ENCODE assay signal across 8 cellular contexts in genomic region chr16:53504161-53504663, GRCh38. TPM values are rescaled to one million over a fixed set of nuclear protein-coding genes. Genes with fewer than 3 reads are reported as not detected.
DNase-seq lines count a peak whose midpoint lies in the region; ATAC-seq and TF ChIP-seq lines count a peak whose summit lies in the region.

No MANE protein-coding gene starts in this region.

- ATAC-seq in T-helper 17 cell, result no peak
- ATAC-seq in stimulated activated memory B cell treated with anti-CD40 and anti-IgM and Interleukin-4, amounts not matched to agents 10 μg/mL and 1 μg/mL and 100 μg/mL, for 72 hours, result no peak
- no peak for ATAC-seq in GM18511 (IDR thresholded peaks at IDR 0.05; ENCODE audit: unreplicated experiment)

- H3K36me3 Mint-ChIP-seq in T-helper 17 cell (ENCODE audit: low read depth), result peaks cover 2% of the 10 kb centered on the region
- no peaks in the 10 kb centered on the region for H3K36me3 Mint-ChIP-seq in stimulated activated memory B cell treated with anti-CD40 and anti-IgM and Interleukin-4, amounts not matched to agents 10 μg/mL and 1 μg/mL and 100 μg/mL, for 72 hours

- TF ChIP-seq CTCF in choroid plexus epithelial cell (conservative IDR thresholded peaks at IDR 0.05; ENCODE audit: low read depth, low read length) (no peak), lower leg skin (IDR thresholded peaks at IDR 0.05) (no peak)

- DNase-seq in NCI-H510A treated with DMSO at 0.1 percent for 48 hours (lab: John Stamatoyannopoulos, UW), result peak; percentile 39
- DNase-seq in NCI-H510A (lab: John Stamatoyannopoulos, UW), result no peak
- DNase-seq in T-helper 17 cell, result peak in 2 of 3 donors; percentile 12 to 14
- peak; percentile 60 for DNase-seq in choroid plexus epithelial cell (ENCODE audit: low read depth)
- DNase-seq in lower leg skin (ENCODE audit: low spot score in 2 of 2), result peak; percentile 60 to 90
- no peak for DNase-seq in NCI-H524 treated with DMSO at 0.1 percent for 48 hours (lab: John Stamatoyannopoulos, UW)

- H3K9me3 Mint-ChIP-seq in stimulated activated memory B cell treated with anti-CD40 and anti-IgM and Interleukin-4, amounts not matched to agents 10 μg/mL and 1 μg/mL and 100 μg/mL, for 72 hours, result no peaks in the 10 kb centered on the region

- peak overlapping the region; percentile 96 for H3K4me3 Mint-ChIP-seq in T-helper 17 cell
- H3K4me3 Mint-ChIP-seq in stimulated activated memory B cell treated with anti-CD40 and anti-IgM and Interleukin-4, amounts not matched to agents 10 μg/mL and 1 μg/mL and 100 μg/mL, for 72 hours, result peak overlapping the region; percentile 97

- no peaks in the 10 kb centered on the region for H3K27me3 Mint-ChIP-seq in T-helper 17 cell
- H3K27me3 Mint-ChIP-seq in stimulated activated memory B cell treated with anti-CD40 and anti-IgM and Interleukin-4, amounts not matched to agents 10 μg/mL and 1 μg/mL and 100 μg/mL, for 72 hours, result no peaks in the 10 kb centered on the region

- H3K4me3 ChIP-seq in choroid plexus epithelial cell (ENCODE audit: low read depth, low read length), result peak overlapping the region; percentile 70
- H3K4me3 ChIP-seq in lower leg skin (ENCODE audit: low read depth, poor library complexity, severe bottlenecking), result no peak overlapping the region

- 7 to 10% methylated on average over 11 of the region's 11 CpGs for WGBS in lower leg skin, 2 donors

- H3K9me3 ChIP-seq in T-helper 17 cell (ENCODE audit: control insufficient read depth, low read length, poor library complexity, severe bottlenecking), result no peaks in the 10 kb centered on the region

- peaks cover 38% of the 10 kb centered on the region for H3K4me1 Mint-ChIP-seq in T-helper 17 cell
- peaks cover 28% of the 10 kb centered on the region for H3K4me1 Mint-ChIP-seq in stimulated activated memory B cell treated with anti-CD40 and anti-IgM and Interleukin-4, amounts not matched to agents 10 μg/mL and 1 μg/mL and 100 μg/mL, for 72 hours

- no peak for TF ChIP-seq POLR2A in lower leg skin (IDR thresholded peaks at IDR 0.05)

- intact Hi-C loops in lower leg skin (cut with DNase I; ENCODE audit: low total_unique reads), result loop anchor here (10.0 kb wide), 1 partner anchor 449 kb away; the partner anchor contains the start of genes CHD9 and CHD9NB

- peak overlapping the region; percentile 97 for H3K27ac Mint-ChIP-seq in T-helper 17 cell
- peak overlapping the region; percentile 90 for H3K27ac Mint-ChIP-seq in stimulated activated memory B cell treated with anti-CD40 and anti-IgM and Interleukin-4, amounts not matched to agents 10 μg/mL and 1 μg/mL and 100 μg/mL, for 72 hours

RNA-seq across cellular contexts. Expression of gene AKTIP, which starts 1.2 kb away (rescaled TPM):
- total RNA-seq in T-helper 17 cell (10 to 100 TPM; 28.5 to 32.4 TPM), lower leg skin (10 to 100 TPM; 30.9 to 90.9 (median 59.9) TPM)

Comparison
In these comparisons a context has a peak if more than half of its experiments do, and no peak if none do; other contexts are left out.
1. DNase-seq: peak in NCI-H510A treated with DMSO at 0.1 percent for 48 hours (single experiment), T-helper 17 cell (2 of 3), choroid plexus epithelial cell (single experiment) and lower leg skin (2 of 2); none in NCI-H510A (single experiment) and NCI-H524 treated with DMSO at 0.1 percent for 48 hours (single experiment).